Comparison of ENCODE assay signal across 14 cellular contexts in the genomic region with DNA sequence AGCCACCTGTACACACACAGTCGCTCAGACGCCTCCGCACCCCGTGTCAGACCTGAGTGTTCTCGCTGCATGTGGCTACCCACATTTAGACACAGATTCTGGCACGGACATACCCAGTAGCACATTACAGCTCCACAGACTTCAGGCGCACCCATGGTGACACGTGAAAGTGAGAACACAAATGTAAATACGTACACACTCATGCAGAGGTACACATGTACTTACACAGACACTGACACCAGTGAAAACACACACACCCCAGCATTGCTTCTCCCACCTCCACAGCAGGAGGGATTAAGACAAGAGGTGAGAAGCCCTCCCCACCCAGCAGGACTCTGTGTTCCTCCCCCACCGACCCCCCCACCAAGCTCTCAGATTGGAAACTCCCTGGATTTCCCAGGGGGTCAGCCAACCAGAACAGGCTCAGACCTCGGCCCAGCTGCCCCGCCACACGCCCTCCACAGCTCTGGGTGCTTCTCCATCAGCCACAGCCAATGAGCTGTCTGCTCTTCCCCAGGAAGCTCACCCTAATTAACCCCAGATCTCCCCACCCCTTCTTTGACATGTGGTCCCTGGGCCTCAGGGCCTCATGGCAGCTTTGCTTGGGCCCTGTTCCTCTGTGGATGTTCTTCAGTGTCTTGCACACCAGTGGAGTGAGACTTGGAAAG. TPM values are rescaled to one million over a fixed set of nuclear protein-coding genes. Genes with fewer than 3 reads are reported as not detected.
A peak's percentile ranks its signal among the peaks of the same experiment; 100 is the strongest.
DNase-seq lines count a peak whose midpoint lies in the region; ATAC-seq, FAIRE-seq and TF ChIP-seq lines count a peak whose summit lies in the region.
"Had no signal": no experiment of that assay in that cellular context is flagged by ENCODE, and none has a peak within 500 bp of the region (broad histone marks: within the 10 kb centered on the region; RNA-seq: fewer than 3 reads in every experiment).

No MANE protein-coding gene starts in this region.

- H3K27me3 Mint-ChIP-seq in Caco-2 (ENCODE audit: insufficient read depth, unreplicated experiment) = no peaks in the 10 kb centered on the region

- no peaks in the 10 kb centered on the region for H3K9me3 Mint-ChIP-seq in Caco-2 (ENCODE audit: unreplicated experiment)
- H3K9me3 Mint-ChIP-seq: activated CD4-positive, alpha-beta memory T cell treated with anti-CD3 and anti-CD28 coated beads for 36 hours; naive thymus-derived CD4-positive, alpha-beta T cell had no signal

- DNase-seq in HepG2 (ENCODE audit: low spot score) = no peak
- no peak for DNase-seq in right lobe of liver
- DNase-seq in RWPE1 (ENCODE audit: low spot score) = no peak
- DNase-seq in Caco-2 = no peak
- DNase-seq in transverse colon = no peak
- DNase-seq in kidney = no peak
- no peak for DNase-seq in COR-L47 (lab: John Stamatoyannopoulos, UW)
- DNase-seq: activated CD4-positive, alpha-beta memory T cell treated with anti-CD3 and anti-CD28 coated beads for 36 hours; effector memory CD4-positive, alpha-beta T cell; naive thymus-derived CD4-positive, alpha-beta T cell; upper lobe of right lung had no signal

- H3K4me3 ChIP-seq in HepG2 (replicated peaks in 1 of 3; ENCODE audit: insufficient read depth in 1 of 3, low read depth in 2 of 3, low read length in 3 of 3) (no peak overlapping the region), right lobe of liver (no peak overlapping the region), Caco-2 (ENCODE audit: low read depth, low read length) (no peak overlapping the region), transverse colon (no peak overlapping the region), kidney (ENCODE audit: low read length in 2 of 2) (no peak overlapping the region)
- H3K4me3 ChIP-seq: hepatocyte, upper lobe of right lung had no signal

- TF ChIP-seq EP300 in HepG2 (IDR thresholded peaks at IDR 0.05; ENCODE audit: low read depth in 2 of 2, low read length in 2 of 2) (no peak), HepG2 (CRISPR knock-in tag; IDR thresholded peaks at IDR 0.05; ENCODE audit: borderline replicate concordance) (no peak), transverse colon (IDR thresholded peaks at IDR 0.05; ENCODE audit: low read depth) (no peak)

- no peaks in the 10 kb centered on the region for H3K36me3 Mint-ChIP-seq in Caco-2 (ENCODE audit: insufficient read depth, unreplicated experiment)
- H3K36me3 Mint-ChIP-seq: activated CD4-positive, alpha-beta memory T cell treated with anti-CD3 and anti-CD28 coated beads for 36 hours; naive thymus-derived CD4-positive, alpha-beta T cell had no signal

- H3K9ac ChIP-seq in HepG2 (ENCODE audit: insufficient read depth, low read depth, low read length) = no peak overlapping the region
- no peak overlapping the region for H3K9ac ChIP-seq in kidney (ENCODE audit: low read length in 2 of 2)

- H3K36me3 ChIP-seq in HepG2 (replicated peaks in 1 of 2; ENCODE audit: control insufficient read depth in 1 of 2, insufficient read depth in 2 of 2, low read length in 2 of 2) (no peaks in the 10 kb centered on the region), right lobe of liver (no peaks in the 10 kb centered on the region), Caco-2 (ENCODE audit: control insufficient read depth, insufficient read depth, low read length) (no peaks in the 10 kb centered on the region), transverse colon (no peaks in the 10 kb centered on the region), kidney (ENCODE audit: control insufficient read depth in 1 of 2, insufficient read depth in 2 of 2, low read length in 2 of 2) (no peaks in the 10 kb centered on the region)
- H3K36me3 ChIP-seq: upper lobe of right lung had no signal

- no peaks in the 10 kb centered on the region for H3K9me3 ChIP-seq in HepG2 (ENCODE audit: low read length)
- no peaks in the 10 kb centered on the region for H3K9me3 ChIP-seq in right lobe of liver
- no peaks in the 10 kb centered on the region for H3K9me3 ChIP-seq in Caco-2
- H3K9me3 ChIP-seq in transverse colon = no peaks in the 10 kb centered on the region
- no peaks in the 10 kb centered on the region for H3K9me3 ChIP-seq in kidney (ENCODE audit: control insufficient read depth in 1 of 2, low read length in 2 of 2)
- H3K9me3 ChIP-seq: upper lobe of right lung had no signal

- H3K79me2 ChIP-seq in HepG2 (ENCODE audit: insufficient read depth, low read length) = no peaks in the 10 kb centered on the region
- H3K79me2 ChIP-seq: hepatocyte had no signal

- in situ Hi-C loops in HepG2 (cut with HindIII; ENCODE audit: extremely low pct_ligation_motif_present, low pct_unique_long_range_greater_than_20kb) = no loop called here
- in situ Hi-C loops in transverse colon (cut with MboI; ENCODE audit: low pct_ligation_motif_present in 1 of 4, low pct_unique_long_range_greater_than_20kb in 1 of 4, low sequenced_read_pairs in 3 of 4) = no loop called here

- no peak overlapping the region for H3K27ac Mint-ChIP-seq in Caco-2 (ENCODE audit: unreplicated experiment)
- H3K27ac Mint-ChIP-seq: activated CD4-positive, alpha-beta memory T cell treated with anti-CD3 and anti-CD28 coated beads for 36 hours had no signal

- no peak overlapping the region for H2AFZ ChIP-seq in HepG2 (ENCODE audit: low read length)
- H2AFZ ChIP-seq: hepatocyte had no signal

- no peak for TF ChIP-seq CTCF in HepG2 (CRISPR knock-in tag; IDR thresholded peaks at IDR 0.05)
- TF ChIP-seq CTCF in right lobe of liver (IDR thresholded peaks at IDR 0.05) = no peak
- no peak for TF ChIP-seq CTCF in RWPE1 (conservative IDR thresholded peaks at IDR 0.05; ENCODE audit: low read depth)
- no peak for TF ChIP-seq CTCF in Caco-2 (IDR thresholded peaks at IDR 0.05; ENCODE audit: insufficient read depth in 1 of 2, low read depth in 1 of 2, low read length in 1 of 2, severe bottlenecking in 1 of 2, unreplicated experiment in 1 of 2)
- no peak for TF ChIP-seq CTCF in transverse colon (IDR thresholded peaks at IDR 0.05)
- TF ChIP-seq CTCF in kidney (IDR thresholded peaks at IDR 0.05; ENCODE audit: borderline replicate concordance, extremely low read depth, insufficient read depth) = no peak

- H3K4me1 ChIP-seq in HepG2 (ENCODE audit: insufficient read depth, low read length) = no peaks in the 10 kb centered on the region
- H3K4me1 ChIP-seq in right lobe of liver = no peaks in the 10 kb centered on the region
- H3K4me1 ChIP-seq in Caco-2 = peaks cover 6% of the 10 kb centered on the region; the same call in 1 of the 2 replicates
- H3K4me1 ChIP-seq in transverse colon = peaks cover 0 to 35% (median 24%) of the 10 kb centered on the region in 4 donors
- no peaks in the 10 kb centered on the region for H3K4me1 ChIP-seq in kidney (ENCODE audit: control insufficient read depth in 1 of 2, insufficient read depth in 1 of 2, low read depth in 1 of 2, low read length in 2 of 2)
- H3K4me1 ChIP-seq: upper lobe of right lung had no signal

- no peak for TF ChIP-seq RAD21 in HepG2 (CRISPR knock-in tag; IDR thresholded peaks at IDR 0.05)

- no peak overlapping the region for H3K4me2 ChIP-seq in HepG2 (ENCODE audit: low read depth, low read length)
- H3K4me2 ChIP-seq: hepatocyte had no signal

- POLR2A ChIA-PET in HepG2 (lab: Yijun Ruan, JAX) (no interaction called here), RWPE1 (lab: Yijun Ruan, JAX; ENCODE audit: low non-redundant PET) (no interaction called here), Caco-2 (lab: Charles Lee) (no interaction called here)

- no peak for ATAC-seq in HepG2
- no peak for ATAC-seq in right lobe of liver
- ATAC-seq in HG02623 (IDR thresholded peaks at IDR 0.05; ENCODE audit: unreplicated experiment) = peak; percentile 49
- ATAC-seq: naive thymus-derived CD4-positive, alpha-beta T cell; Right ventricle myocardium inferior; upper lobe of right lung had no signal

- WGBS in HepG2 (ENCODE audit: low lambda C conversion rate) = 18% methylated on average over 11 of the region's 13 CpGs
- WGBS in right lobe of liver (ENCODE audit: insufficient coverage, low coverage, low lambda C conversion rate, missing lambda C conversion rate) = 70% methylated on average over 9 of the region's 13 CpGs
- 53% methylated on average over 10 of the region's 13 CpGs; no CpG with 5 or more reads in 1 of the 2 donors for whole genome bisulfite sequencing in transverse colon (ENCODE audit: low coverage in 1 of 2), 2 donors

- no peak overlapping the region for H3K4me3 Mint-ChIP-seq in Caco-2 (ENCODE audit: unreplicated experiment)
- H3K4me3 Mint-ChIP-seq: activated CD4-positive, alpha-beta memory T cell treated with anti-CD3 and anti-CD28 coated beads for 36 hours; naive thymus-derived CD4-positive, alpha-beta T cell had no signal

- FAIRE-seq in HepG2 (lab: Jason Lieb, UNC) (no peak), kidney (lab: Jason Lieb, UNC) (no peak)

- no peaks in the 10 kb centered on the region for H4K20me1 ChIP-seq in HepG2 (ENCODE audit: insufficient read depth, low read length)

- H3K27me3 ChIP-seq in HepG2 (ENCODE audit: control insufficient read depth in 1 of 2, insufficient read depth in 2 of 2, low read length in 2 of 2) (peaks cover 1 to 31% of the 10 kb centered on the region in 2 experiments), right lobe of liver (no peaks in the 10 kb centered on the region), Caco-2 (replicated peaks; ENCODE audit: control insufficient read depth, insufficient read depth, low read length) (no peaks in the 10 kb centered on the region), transverse colon (no peaks in the 10 kb centered on the region)
- H3K27me3 ChIP-seq: hepatocyte, upper lobe of right lung had no signal

- CTCF ChIA-PET in HepG2 (lab: Yijun Ruan, JAX; ENCODE audit: low intra/inter-chr PET ratio, low total read pairs) = no interaction called here
- CTCF ChIA-PET in RWPE1 (lab: Yijun Ruan, JAX) = no interaction called here
- CTCF ChIA-PET in Caco-2 (lab: Charles Lee) = interaction anchor here (0.6 kb wide), 2 partner anchors 44 to 50 kb away, joined by 3 to 9 read pairs; no protein-coding TSS in a partner anchor

- H3K4me1 Mint-ChIP-seq in Caco-2 (ENCODE audit: low read depth, unreplicated experiment) = peaks cover 7% of the 10 kb centered on the region

- TF ChIP-seq POLR2A in HepG2 (IDR thresholded peaks at IDR 0.05; ENCODE audit: insufficient read depth in 1 of 2, low read depth in 2 of 2, low read length in 2 of 2) (no peak), right lobe of liver (IDR thresholded peaks at IDR 0.05) (no peak), transverse colon (IDR thresholded peaks at IDR 0.05) (no peak)

- no peak overlapping the region for H3K27ac ChIP-seq in HepG2 (ENCODE audit: extremely low read length, insufficient read depth, low read length)
- no peak overlapping the region for H3K27ac ChIP-seq in right lobe of liver
- peak overlapping the region; percentile 32 for H3K27ac ChIP-seq in RWPE1
- no peak overlapping the region for H3K27ac ChIP-seq in transverse colon
- no peak overlapping the region for H3K27ac ChIP-seq in kidney (ENCODE audit: low read depth in 2 of 2, low read length in 2 of 2)
- H3K27ac ChIP-seq: hepatocyte, upper lobe of right lung had no signal

- BruUV-seq in HepG2 (replicated peaks; lab: Mats Ljungman, UMichigan) = no TSS peak
- BruUV-seq in Caco-2 (replicated peaks; lab: Mats Ljungman, UMichigan) = no TSS peak

- intact Hi-C loops in HepG2 (cut with micrococcal nuclease; ENCODE audit: unreplicated experiment) = no loop called here
- intact Hi-C loops in right lobe of liver (cut with DNase I) = no loop called here
- intact Hi-C loops in Caco-2 (cut with micrococcal nuclease; ENCODE audit: unreplicated experiment) = no loop called here
- intact Hi-C loops in transverse colon (cut with DNase I; ENCODE audit: low total_unique reads) = no loop called here
- intact Hi-C loops in kidney (cut with DNase I) = no loop called here

RNA-seq across cellular contexts. Expression of a gene that starts 5.3 kb away (rescaled TPM):
- not detected in 2 replicates for total RNA-seq in HepG2 (2016; rRNA removed; fragmentation: Illumina TruSeq; extraction: Trizol)
- total RNA-seq in HepG2 (2016; cell fraction: cytosol; rRNA removed; fragmentation: Illumina TruSeq; extraction: Trizol; ENCODE audit: low read depth) = not detected in 2 replicates
- not detected in 2 replicates for total RNA-seq in HepG2 (2016; cell fraction: insoluble cytoplasmic fraction; rRNA removed; fragmentation: Illumina TruSeq; extraction: Trizol)
- not detected in 2 replicates for total RNA-seq in HepG2 (2016; cell fraction: membrane; rRNA removed; fragmentation: Illumina TruSeq; extraction: Trizol)
- not detected in 2 replicates for total RNA-seq in HepG2 (2016; cell fraction: nucleus; rRNA removed; fragmentation: Illumina TruSeq; extraction: Trizol)
- 0.01 TPM in 1 of 2 replicates, not detected in the other for polyA plus RNA-seq in HepG2 (2011; rRNA removed)
- polyA plus RNA-seq in HepG2 (2011; cell fraction: cytosol; rRNA removed) = not detected in 2 replicates
- 0.10 TPM in 1 of 2 replicates, not detected in the other for polyA plus RNA-seq in HepG2 (2011; cell fraction: nucleus; rRNA removed)
- polyA plus RNA-seq in HepG2 (2012) = 0.07 TPM in 1 of 2 replicates, not detected in the other
- not detected in 2 replicates for polyA plus RNA-seq in HepG2 (2016; cell fraction: cytosol; fragmentation: Illumina TruSeq; extraction: Trizol; ENCODE audit: low read depth)
- polyA plus RNA-seq in HepG2 (2016; cell fraction: insoluble cytoplasmic fraction; fragmentation: Illumina TruSeq; extraction: Trizol; ENCODE audit: low read depth) = not detected in 2 replicates
- polyA plus RNA-seq in HepG2 (2016; cell fraction: membrane; fragmentation: Illumina TruSeq; extraction: Trizol; ENCODE audit: low read depth) = not detected in 2 replicates
- polyA plus RNA-seq in HepG2 (2016; cell fraction: nucleus; fragmentation: Illumina TruSeq; extraction: Trizol; ENCODE audit: insufficient read depth, low read depth) = not detected in 2 replicates
- polyA minus RNA-seq in HepG2 (2011; rRNA and poly(A)+ RNA removed; ENCODE audit: low replicate concordance) = 0.30 TPM in 1 of 2 replicates, not detected in the other
- polyA minus RNA-seq in HepG2 (2011; cell fraction: cytosol; rRNA and poly(A)+ RNA removed) = not detected in 2 replicates
- not detected in 2 replicates for polyA minus RNA-seq in HepG2 (2011; cell fraction: nucleus; rRNA and poly(A)+ RNA removed)
- total RNA-seq in right lobe of liver = not detected
- total RNA-seq in Caco-2 (2022) = 0.26 and 0.48 TPM in 2 replicates
- under 1 TPM in 2 of 4 donors, not detected in 2; 0.14 to 0.32 TPM for total RNA-seq in transverse colon
- not detected for total RNA-seq in kidney
- polyA plus RNA-seq in kidney (ENCODE audit: insufficient read depth, low read depth, low replicate concordance) = not detected
- total RNA-seq: activated CD4-positive, alpha-beta memory T cell treated with anti-CD3 and anti-CD28 coated beads for 36 hours; hepatocyte; naive thymus-derived CD4-positive, alpha-beta T cell; Right ventricle myocardium inferior had no signal
- polyA plus RNA-seq: naive thymus-derived CD4-positive, alpha-beta T cell had no signal

RNA-seq across cellular contexts. Expression of a gene that starts 27.4 kb away (rescaled TPM):
- total RNA-seq in HepG2 (2016; rRNA removed; fragmentation: Illumina TruSeq; extraction: Trizol) = not detected in 2 replicates
- total RNA-seq in HepG2 (2016; cell fraction: cytosol; rRNA removed; fragmentation: Illumina TruSeq; extraction: Trizol; ENCODE audit: low read depth) = not detected in 2 replicates
- not detected in 2 replicates for total RNA-seq in HepG2 (2016; cell fraction: insoluble cytoplasmic fraction; rRNA removed; fragmentation: Illumina TruSeq; extraction: Trizol)
- total RNA-seq in HepG2 (2016; cell fraction: membrane; rRNA removed; fragmentation: Illumina TruSeq; extraction: Trizol) = not detected in 2 replicates
- not detected in 2 replicates for total RNA-seq in HepG2 (2016; cell fraction: nucleus; rRNA removed; fragmentation: Illumina TruSeq; extraction: Trizol)
- 0.07 TPM in 1 of 2 replicates, not detected in the other for polyA plus RNA-seq in HepG2 (2011; rRNA removed)
- polyA plus RNA-seq in HepG2 (2011; cell fraction: cytosol; rRNA removed) = not detected in 2 replicates
- not detected in 2 replicates for polyA plus RNA-seq in HepG2 (2011; cell fraction: nucleus; rRNA removed)
- polyA plus RNA-seq in HepG2 (2012) = not detected in 2 replicates
- not detected in 2 replicates for polyA plus RNA-seq in HepG2 (2016; cell fraction: cytosol; fragmentation: Illumina TruSeq; extraction: Trizol; ENCODE audit: low read depth)
- polyA plus RNA-seq in HepG2 (2016; cell fraction: insoluble cytoplasmic fraction; fragmentation: Illumina TruSeq; extraction: Trizol; ENCODE audit: low read depth) = not detected in 2 replicates
- not detected in 2 replicates for polyA plus RNA-seq in HepG2 (2016; cell fraction: membrane; fragmentation: Illumina TruSeq; extraction: Trizol; ENCODE audit: low read depth)
- not detected in 2 replicates for polyA plus RNA-seq in HepG2 (2016; cell fraction: nucleus; fragmentation: Illumina TruSeq; extraction: Trizol; ENCODE audit: insufficient read depth, low read depth)
- polyA minus RNA-seq in HepG2 (2011; rRNA and poly(A)+ RNA removed; ENCODE audit: low replicate concordance) = not detected in 2 replicates
- not detected in 2 replicates for polyA minus RNA-seq in HepG2 (2011; cell fraction: cytosol; rRNA and poly(A)+ RNA removed)
- not detected in 2 replicates for polyA minus RNA-seq in HepG2 (2011; cell fraction: nucleus; rRNA and poly(A)+ RNA removed)
- total RNA-seq in right lobe of liver = under 1 TPM; 0.09 to 0.49 (median 0.24) TPM
- total RNA-seq in Caco-2 (2022) = 0.42 and 0.57 TPM in 2 replicates
- 10 to 100 TPM in 3 of 4 donors, not detected in 1; 49.7 to 95.0 (median 50.3) TPM for total RNA-seq in transverse colon
- 1.1 TPM for total RNA-seq in kidney
- 69.0 TPM for polyA plus RNA-seq in kidney (ENCODE audit: insufficient read depth, low read depth, low replicate concordance)
- total RNA-seq: activated CD4-positive, alpha-beta memory T cell treated with anti-CD3 and anti-CD28 coated beads for 36 hours; naive thymus-derived CD4-positive, alpha-beta T cell; Right ventricle myocardium inferior had no signal
- polyA plus RNA-seq: naive thymus-derived CD4-positive, alpha-beta T cell had no signal

RNA-seq across cellular contexts. Expression of a gene that starts 51.6 kb away (rescaled TPM):
- total RNA-seq in HepG2 (2016; rRNA removed; fragmentation: Illumina TruSeq; extraction: Trizol) (7.8 and 10.4 TPM in 2 replicates), right lobe of liver (10 to 100 TPM; 11.5 to 37.8 (median 13.1) TPM), Caco-2 (2022) (40.5 and 41.3 TPM in 2 replicates), transverse colon (10 to 100 TPM; 16.4 to 52.4 (median 32.8) TPM), kidney (19.0 TPM)
- total RNA-seq in HepG2 (2016; cell fraction: cytosol; rRNA removed; fragmentation: Illumina TruSeq; extraction: Trizol; ENCODE audit: low read depth) = 5.0 and 5.9 TPM in 2 replicates
- 8.0 and 10.9 TPM in 2 replicates for total RNA-seq in HepG2 (2016; cell fraction: insoluble cytoplasmic fraction; rRNA removed; fragmentation: Illumina TruSeq; extraction: Trizol)
- 7.4 and 9.1 TPM in 2 replicates for total RNA-seq in HepG2 (2016; cell fraction: membrane; rRNA removed; fragmentation: Illumina TruSeq; extraction: Trizol)
- 9.3 and 10.1 TPM in 2 replicates for total RNA-seq in HepG2 (2016; cell fraction: nucleus; rRNA removed; fragmentation: Illumina TruSeq; extraction: Trizol)
- polyA plus RNA-seq in HepG2 (2011; rRNA removed) (57.6 and 63.1 TPM in 2 replicates), kidney (ENCODE audit: insufficient read depth, low read depth, low replicate concordance) (60.7 TPM)
- 25.1 and 34.9 TPM in 2 replicates for polyA plus RNA-seq in HepG2 (2011; cell fraction: cytosol; rRNA removed)
- 72.7 and 85.1 TPM in 2 replicates for polyA plus RNA-seq in HepG2 (2011; cell fraction: nucleus; rRNA removed)
- 7.3 and 9.0 TPM in 2 replicates for polyA plus RNA-seq in HepG2 (2012)
- polyA plus RNA-seq in HepG2 (2016; cell fraction: cytosol; fragmentation: Illumina TruSeq; extraction: Trizol; ENCODE audit: low read depth) = 6.0 and 6.7 TPM in 2 replicates
- 12.0 and 13.5 TPM in 2 replicates for polyA plus RNA-seq in HepG2 (2016; cell fraction: insoluble cytoplasmic fraction; fragmentation: Illumina TruSeq; extraction: Trizol; ENCODE audit: low read depth)
- 9.2 and 10.9 TPM in 2 replicates for polyA plus RNA-seq in HepG2 (2016; cell fraction: membrane; fragmentation: Illumina TruSeq; extraction: Trizol; ENCODE audit: low read depth)
- polyA plus RNA-seq in HepG2 (2016; cell fraction: nucleus; fragmentation: Illumina TruSeq; extraction: Trizol; ENCODE audit: insufficient read depth, low read depth) = 18.0 and 19.4 TPM in 2 replicates
- 33.6 and 62.8 TPM in 2 replicates for polyA minus RNA-seq in HepG2 (2011; rRNA and poly(A)+ RNA removed; ENCODE audit: low replicate concordance)
- polyA minus RNA-seq in HepG2 (2011; cell fraction: cytosol; rRNA and poly(A)+ RNA removed) = 6.5 and 12.7 TPM in 2 replicates
- 30.0 and 33.3 TPM in 2 replicates for polyA minus RNA-seq in HepG2 (2011; cell fraction: nucleus; rRNA and poly(A)+ RNA removed)
